ENCODE assay signal across 9 cellular contexts in the genomic region with DNA sequence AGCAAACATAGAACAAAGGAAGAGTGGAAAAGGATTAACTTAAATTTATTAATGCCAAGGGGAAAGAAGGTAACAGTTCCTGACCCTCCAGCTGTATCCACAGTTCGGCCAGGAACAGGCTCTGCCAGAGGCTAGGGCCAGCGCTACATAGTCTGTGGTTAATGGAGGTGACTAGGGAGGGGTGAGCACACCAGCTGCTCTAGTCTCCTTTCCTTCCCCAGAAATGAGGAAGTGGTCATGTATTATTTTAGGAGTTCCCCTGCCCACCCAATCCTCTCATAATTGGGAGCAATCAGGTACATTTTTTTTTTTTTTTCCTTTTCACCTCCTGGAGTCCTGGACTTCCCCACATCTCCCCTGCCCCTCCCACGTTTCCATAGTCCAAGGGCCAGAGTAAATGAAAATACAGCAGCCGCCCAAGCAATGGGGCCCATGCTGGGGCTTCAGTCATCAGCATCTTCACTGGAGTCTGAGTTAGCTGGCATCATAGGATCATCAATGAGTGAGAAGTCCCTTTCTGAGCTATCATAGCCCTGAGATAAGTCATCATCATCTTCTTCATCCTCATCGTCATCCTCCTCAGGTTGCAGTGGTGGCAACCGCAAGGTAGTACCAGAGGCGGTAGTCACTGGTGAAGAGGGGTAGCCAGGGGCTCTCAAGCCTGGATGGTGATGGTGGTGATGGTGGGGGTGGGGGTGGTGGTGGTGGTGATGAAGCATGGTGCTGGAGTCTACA. TPM values are rescaled to one million over a fixed set of nuclear protein-coding genes. Genes with fewer than 3 reads are reported as not detected.
DNase-seq lines count a peak whose midpoint lies in the region; ATAC-seq, FAIRE-seq and TF ChIP-seq lines count a peak whose summit lies in the region.
"Had no signal": no experiment of that assay in that cellular context is flagged by ENCODE, and none has a peak within 500 bp of the region (broad histone marks: within the 10 kb centered on the region; RNA-seq: fewer than 3 reads in every experiment).

No MANE protein-coding gene starts in this region.

- peaks cover 12% of the 10 kb centered on the region for H3K4me1 Mint-ChIP-seq in astrocyte (ENCODE audit: low read depth, unreplicated experiment)

- no peak for ATAC-seq in psoas muscle

- H3K4me3 Mint-ChIP-seq in astrocyte (ENCODE audit: unreplicated experiment): peak overlapping the region; percentile 96

- H3K27ac ChIP-seq in MM.1S (ENCODE audit: low read length) (peak overlapping the region; percentile 88; the same call in 1 of the 2 replicates), astrocyte (ENCODE audit: low read depth, low read length) (peak overlapping the region; percentile 95), psoas muscle (no peak overlapping the region), PC-9 (no peak overlapping the region)

- WGBS in psoas muscle, 3 donors: 86 to 92% (median 87%) methylated on average over 7 of the region's 7 CpGs

- H3K4me2 ChIP-seq in MM.1S (ENCODE audit: low read depth, low read length) (peak overlapping the region; percentile 84), astrocyte (ENCODE audit: low read length) (peak overlapping the region; percentile 98), PC-9 (no peak overlapping the region)

- DNase-seq in DMS 273 (lab: John Stamatoyannopoulos, UW; ENCODE audit: unreplicated experiment) (peak; percentile 28), DMS 273 treated with DMSO at 0.1 percent for 48 hours (lab: John Stamatoyannopoulos, UW) (no peak), MM.1S (no peak), astrocyte (ENCODE audit: low read depth) (no peak), psoas muscle (no peak), PC-9 (no peak), LoVo (ENCODE audit: low spot score) (no peak)
- no peak for DNase-seq in stimulated activated naive CD4-positive, alpha-beta T cell (lab: John Stamatoyannopoulos, UW)

- H3K9ac ChIP-seq in MM.1S (ENCODE audit: low read length) (peak overlapping the region; percentile 88; the same call in 1 of the 2 replicates), astrocyte (ENCODE audit: low read length) (peak overlapping the region; percentile 98)

- H3K79me2 ChIP-seq in MM.1S (ENCODE audit: low read length): peaks cover 35% of the 10 kb centered on the region
- peaks cover 38% of the 10 kb centered on the region for H3K79me2 ChIP-seq in astrocyte (ENCODE audit: insufficient read depth, low read length)
- peaks cover 35% of the 10 kb centered on the region for H3K79me2 ChIP-seq in PC-9 (ENCODE audit: low read depth)

- H3K27me3 ChIP-seq in MM.1S (replicated peaks; ENCODE audit: insufficient read depth, low read length) (no peaks in the 10 kb centered on the region), astrocyte (ENCODE audit: insufficient read depth, low read length) (no peaks in the 10 kb centered on the region), psoas muscle (ENCODE audit: insufficient read depth in 3 of 3, low read length in 2 of 3) (no peaks in the 10 kb centered on the region), PC-9 (ENCODE audit: insufficient read depth, low read depth) (no peaks in the 10 kb centered on the region)

- H3K9me3 ChIP-seq in MM.1S (replicated peaks; ENCODE audit: insufficient read depth, low read length) (no peaks in the 10 kb centered on the region), astrocyte (ENCODE audit: insufficient read depth, low read depth, low read length) (no peaks in the 10 kb centered on the region), psoas muscle (no peaks in the 10 kb centered on the region), PC-9 (ENCODE audit: insufficient read depth, low read depth) (no peaks in the 10 kb centered on the region)

- no peaks in the 10 kb centered on the region; the same call in 1 of the 2 replicates for H3K36me3 ChIP-seq in MM.1S (replicated peaks; ENCODE audit: insufficient read depth, low read length)
- H3K36me3 ChIP-seq in astrocyte (ENCODE audit: insufficient read depth, low read length): peaks cover 8% of the 10 kb centered on the region
- H3K36me3 ChIP-seq in psoas muscle (ENCODE audit: insufficient read depth in 1 of 2, low read depth in 1 of 2): peaks cover 0 to 53% of the 10 kb centered on the region in 2 donors
- 0 out of 2 replicates have a peak, but pooled peaks cover 4% of the 10 kb centered on the region for H3K36me3 ChIP-seq in PC-9 (ENCODE audit: low read depth)

- BruUV-seq in PC-9 (replicated peaks; lab: Mats Ljungman, UMichigan): no TSS peak

- H3K9me2 ChIP-seq in MM.1S (replicated peaks; ENCODE audit: insufficient read depth, low read length): no peaks in the 10 kb centered on the region
- no peaks in the 10 kb centered on the region for H3K9me2 ChIP-seq in PC-9 (ENCODE audit: insufficient read depth)

- CTCF ChIA-PET in PC-9 (lab: Charles Lee): no interaction called here

- intact Hi-C loops in psoas muscle (cut with DNase I): loop anchor here (10.0 kb wide), 3 partner anchors 89 to 151 kb away; a partner anchor contains a TSS
- intact Hi-C loops in PC-9 (cut with micrococcal nuclease; ENCODE audit: unreplicated experiment): loop anchor here (2.0 to 10.0 kb wide), 2 partner anchors 71 to 121 kb away; a partner anchor contains a TSS

- H3K4me3 ChIP-seq in MM.1S (ENCODE audit: low read length) (peak overlapping the region; percentile 87), astrocyte (ENCODE audit: insufficient read depth, low read depth, low read length) (no peak overlapping the region), psoas muscle (peak overlapping the region; percentile 82), PC-9 (no peak overlapping the region)

- no peaks in the 10 kb centered on the region for H3K9me3 Mint-ChIP-seq in astrocyte (ENCODE audit: unreplicated experiment)

- no peak overlapping the region for H2AFZ ChIP-seq in MM.1S (ENCODE audit: low read length)
- H2AFZ ChIP-seq in astrocyte (ENCODE audit: low read depth, low read length): no peak overlapping the region
- no peak overlapping the region for H2AFZ ChIP-seq in PC-9

- no peaks in the 10 kb centered on the region for H3K27me3 Mint-ChIP-seq in astrocyte (ENCODE audit: low read depth, unreplicated experiment)

- H3K4me1 ChIP-seq in MM.1S (ENCODE audit: low read length): peaks cover 10% of the 10 kb centered on the region; the same call in 1 of the 2 replicates
- peaks cover 15% of the 10 kb centered on the region for H3K4me1 ChIP-seq in astrocyte (ENCODE audit: insufficient read depth, low read length)
- H3K4me1 ChIP-seq in psoas muscle: peaks cover 25% of the 10 kb centered on the region
- H3K4me1 ChIP-seq in PC-9 (replicated peaks; ENCODE audit: insufficient read depth): peaks cover 7% of the 10 kb centered on the region; the same call in 1 of the 2 replicates

- H3K36me3 Mint-ChIP-seq in astrocyte (ENCODE audit: low read depth, unreplicated experiment): peaks cover 13% of the 10 kb centered on the region

- POLR2A ChIA-PET in PC-9 (lab: Charles Lee; ENCODE audit: unreplicated experiment): interaction anchor here (0.6 kb wide), 1 partner anchor 130 kb away, joined by 5 read pairs; no protein-coding TSS in a partner anchor

- H4K20me1 ChIP-seq in MM.1S (ENCODE audit: insufficient read depth, low read length) (no peaks in the 10 kb centered on the region), astrocyte (ENCODE audit: insufficient read depth, low read length) (peaks cover 22% of the 10 kb centered on the region), PC-9 (ENCODE audit: insufficient read depth) (peaks cover 7% of the 10 kb centered on the region; the same call in 1 of the 2 replicates)

- H3K27ac Mint-ChIP-seq in astrocyte (ENCODE audit: unreplicated experiment): peak overlapping the region; percentile 99

- no peak for FAIRE-seq in astrocyte (lab: Jason Lieb, UNC)
- FAIRE-seq: A204.1 had no signal

- H3F3A ChIP-seq in MM.1S (ENCODE audit: insufficient read depth, low read length): peaks cover 10% of the 10 kb centered on the region; the same call in 1 of the 2 replicates
- H3F3A ChIP-seq in PC-9 (ENCODE audit: insufficient read depth, low read depth): peaks cover 10% of the 10 kb centered on the region; the same call in 1 of the 2 replicates

- TF ChIP-seq CTCF in MM.1S (IDR thresholded peaks at IDR 0.05; ENCODE audit: low read length): no peak
- no peak for TF ChIP-seq CTCF in astrocyte (IDR thresholded peaks at IDR 0.05; ENCODE audit: insufficient read depth, low read depth, low read length)
- TF ChIP-seq CTCF in psoas muscle (IDR thresholded peaks at IDR 0.05): no peak
- no peak for TF ChIP-seq CTCF in PC-9 (conservative IDR thresholded peaks at IDR 0.05)

RNA-seq across cellular contexts. Expression of a gene that starts 1.5 kb away (rescaled TPM):
- total RNA-seq in astrocyte (65.7 and 74.3 TPM in 2 replicates), psoas muscle (10 to 100 TPM; 23.6 to 29.2 (median 26.8) TPM), PC-9 (2021) (57.2 and 65.4 TPM in 2 replicates)
- 10 to 100 TPM; 24.8 to 42.0 (median 32.2) TPM for polyA plus RNA-seq in psoas muscle

Comparison
In these comparisons a context has a peak if more than half of its experiments do, and no peak if none do; other contexts are left out.
1. H3K27ac ChIP-seq: peak in MM.1S (single experiment) and astrocyte (single experiment); none in psoas muscle (single experiment) and PC-9 (single experiment).
2. H3K4me3 ChIP-seq: peak in MM.1S (single experiment) and psoas muscle (single experiment); none in astrocyte (single experiment) and PC-9 (single experiment).